Comparison of ENCODE assay signal across 23 cellular contexts in genomic region chr16:67145746-67146145, GRCh38. TPM values are rescaled to one million over a fixed set of nuclear protein-coding genes. Genes with fewer than 3 reads are reported as not detected.
DNase-seq lines count a peak whose midpoint lies in the region; TF ChIP-seq lines count a peak whose summit lies in the region.
"Had no signal": no experiment of that assay in that cellular context is flagged by ENCODE, and none has a peak within 500 bp of the region (broad histone marks: within the 10 kb centered on the region; RNA-seq: fewer than 3 reads in every experiment).

No MANE protein-coding gene starts in this region.

- peaks cover 2% of the 10 kb centered on the region for H3K4me1 Mint-ChIP-seq in T-helper 1 cell treated with Interleukin-12 subunit alpha and Interleukin-12 subunit beta and Interleukin-4 antibody, amounts not matched to agents 30 μg/mL and 1 μg/mL, for 36 hours (ENCODE audit: low read depth)
- H3K4me1 Mint-ChIP-seq in chondrocyte (ENCODE audit: low read depth), result peaks cover 13% of the 10 kb centered on the region
- H3K4me1 Mint-ChIP-seq: CD14-positive monocyte had no signal

- H3K27me3 Mint-ChIP-seq in T-helper 1 cell treated with Interleukin-12 subunit alpha and Interleukin-12 subunit beta and Interleukin-4 antibody, amounts not matched to agents 30 μg/mL and 1 μg/mL, for 36 hours (ENCODE audit: low read depth), result no peaks in the 10 kb centered on the region
- H3K27me3 Mint-ChIP-seq in chondrocyte (ENCODE audit: low read depth), result no peaks in the 10 kb centered on the region

- DNase-seq in T-helper 1 cell (no peak), chondrocyte (ENCODE audit: low spot score) (peak; percentile 55), posterior vena cava (ENCODE audit: low spot score) (peak; percentile 64), GF-D8 (lab: John Stamatoyannopoulos, UW) (no peak), T-helper 2 cell (no peak)
- DNase-seq in activated CD4-positive, CD25-positive, alpha-beta regulatory T cell (lab: John Stamatoyannopoulos, UW), result no peak
- DNase-seq: BE2C; CD8-positive, alpha-beta memory T cell; DMS 273 treated with DMSO at 0.1 percent for 48 hours; DMS79; EL; GDM1; NCI-H1048; NCI-H1417; NCI-H1694; NCI-H2029 treated with DMSO at 0.1 percent for 48 hours; NCI-H2227 treated with DMSO at 0.1 percent for 48 hours; NCI-H526 treated with DMSO at 0.1 percent for 48 hours; SHP77 treated with DMSO at 0.1 percent for 48 hours had no signal

- H3K27ac Mint-ChIP-seq in T-helper 1 cell treated with Interleukin-12 subunit alpha and Interleukin-12 subunit beta and Interleukin-4 antibody, amounts not matched to agents 30 μg/mL and 1 μg/mL, for 36 hours, result peak overlapping the region; percentile 31
- H3K27ac Mint-ChIP-seq in chondrocyte (ENCODE audit: unreplicated experiment), result no peak overlapping the region
- H3K27ac Mint-ChIP-seq: CD14-positive monocyte had no signal

- intact Hi-C loops in posterior vena cava (cut with DNase I), result loop anchor here in 1 of 2 donors (10.0 kb wide), 1 partner anchor 411 kb away; no protein-coding TSS in a partner anchor

- H3K36me3 Mint-ChIP-seq in T-helper 1 cell treated with Interleukin-12 subunit alpha and Interleukin-12 subunit beta and Interleukin-4 antibody, amounts not matched to agents 30 μg/mL and 1 μg/mL, for 36 hours (ENCODE audit: low read depth), result peaks cover 33% of the 10 kb centered on the region
- peaks cover 23% of the 10 kb centered on the region for H3K36me3 Mint-ChIP-seq in chondrocyte (ENCODE audit: low read depth)

- H3K9me3 Mint-ChIP-seq in T-helper 1 cell treated with Interleukin-12 subunit alpha and Interleukin-12 subunit beta and Interleukin-4 antibody, amounts not matched to agents 30 μg/mL and 1 μg/mL, for 36 hours, result no peaks in the 10 kb centered on the region
- H3K9me3 Mint-ChIP-seq in chondrocyte (ENCODE audit: low read depth), result no peaks in the 10 kb centered on the region
- H3K9me3 Mint-ChIP-seq: CD8-positive, alpha-beta memory T cell; IgD-negative memory B cell had no signal

- H3K4me3 Mint-ChIP-seq in T-helper 1 cell treated with Interleukin-12 subunit alpha and Interleukin-12 subunit beta and Interleukin-4 antibody, amounts not matched to agents 30 μg/mL and 1 μg/mL, for 36 hours, result no peak overlapping the region
- H3K4me3 Mint-ChIP-seq in chondrocyte (ENCODE audit: unreplicated experiment), result no peak overlapping the region
- H3K4me3 Mint-ChIP-seq: CD14-positive monocyte, IgD-negative memory B cell had no signal

- TF ChIP-seq CTCF in chondrocyte (IDR thresholded peaks at IDR 0.05), result no peak

RNA-seq across cellular contexts. Expression of gene B3GNT9, which starts 5.1 kb away (rescaled TPM):
- total RNA-seq in chondrocyte (39.9 to 64.4 TPM (median 41.4 TPM) in 3 replicates), posterior vena cava (10 to 100 TPM; 13.0 to 22.0 TPM)

RNA-seq across cellular contexts. Expression of gene TRADD, which starts 14.0 kb away (rescaled TPM):
- total RNA-seq in chondrocyte, result 16.6 to 20.0 TPM (median 19.1 TPM) in 3 replicates
- total RNA-seq in posterior vena cava, result 10 to 100 TPM; 15.6 to 17.4 TPM

RNA-seq across cellular contexts. Expression of gene FBXL8, which starts 14.0 kb away (rescaled TPM):
- total RNA-seq in chondrocyte (14.6 to 17.5 TPM (median 16.0 TPM) in 3 replicates), posterior vena cava (10 to 100 TPM in 1 of 2 donors, 1 to 10 TPM in 1; 9.2 to 13.0 TPM)
- total RNA-seq: H1 had no signal

RNA-seq across cellular contexts. Expression of gene HSF4, which starts 18.8 kb away (rescaled TPM):
- total RNA-seq in chondrocyte, result 11.6 to 19.0 TPM (median 15.7 TPM) in 3 replicates
- total RNA-seq in posterior vena cava, result 10 to 100 TPM; 25.8 to 40.1 TPM
- total RNA-seq: H1 had no signal

RNA-seq across cellular contexts. Expression of gene NOL3, which starts 24.6 kb away (rescaled TPM):
- total RNA-seq in chondrocyte, result 21.9 to 34.6 TPM (median 31.2 TPM) in 3 replicates
- total RNA-seq in posterior vena cava, result 10 to 100 TPM; 18.8 to 31.6 TPM

Comparison
In these comparisons a context has a peak if more than half of its experiments do, and no peak if none do; other contexts are left out.
1. DNase-seq: peak in chondrocyte (single experiment) and posterior vena cava (single experiment); none in T-helper 1 cell (0 of 5), activated CD4-positive, CD25-positive, alpha-beta regulatory T cell (0 of 4), GF-D8 (single experiment) and T-helper 2 cell (0 of 5).